Comparison of ENCODE assay signal across 8 cellular contexts in the genomic region with DNA sequence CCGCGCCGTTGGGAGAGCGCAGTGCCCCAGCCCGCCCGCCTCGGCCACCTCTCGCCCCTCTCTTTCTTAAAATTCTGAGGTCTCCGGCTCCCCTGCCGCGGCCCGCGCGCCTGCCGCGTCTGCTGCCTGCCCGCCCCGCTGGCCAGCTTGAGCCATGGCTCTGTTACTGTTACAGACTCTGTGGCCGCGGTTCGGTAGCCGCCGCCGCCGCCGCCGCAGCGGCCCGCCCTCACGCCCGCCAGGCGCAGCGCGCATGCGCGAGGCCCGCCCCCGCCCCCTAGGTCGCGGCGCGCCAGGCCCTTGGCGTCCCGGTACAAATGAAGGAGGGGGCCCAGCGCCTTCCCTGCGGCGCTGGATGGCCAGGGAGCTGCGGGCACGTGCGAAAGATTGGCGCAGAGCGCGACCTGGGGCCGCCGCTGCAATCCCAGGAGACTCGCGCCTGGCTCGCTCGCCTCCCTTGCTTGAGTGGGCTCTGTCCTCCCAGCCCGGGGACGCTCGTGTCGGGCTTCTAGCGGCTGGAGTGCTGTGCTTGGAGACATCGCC. TPM values are rescaled to one million over a fixed set of nuclear protein-coding genes. Genes with fewer than 3 reads are reported as not detected.
DNase-seq lines count a peak whose midpoint lies in the region; ATAC-seq and TF ChIP-seq lines count a peak whose summit lies in the region.

A gene (minus strand): TSS at position 171 of the 543 bp plus-strand sequence. CDS start 452 bp downstream, outside the sequence.

- peak within 1 kb of the TSS; percentile 84; the same call in 1 of the 2 replicates for H2AFZ ChIP-seq in OCI-LY1 (ENCODE audit: low read length)

- H3K27ac Mint-ChIP-seq in CD8-positive, alpha-beta memory T cell: peak within 1 kb of the TSS in 1 of 8 donors; percentile 43

- peak within 1 kb of the TSS; percentile 52 to 91 (median 81) for H3K4me3 Mint-ChIP-seq in CD8-positive, alpha-beta memory T cell

- peak; percentile 90 for ATAC-seq in GM19372 (IDR thresholded peaks at IDR 0.05; ENCODE audit: low read depth, unreplicated experiment)
- peak; percentile 86 for ATAC-seq in HG03439 (IDR thresholded peaks at IDR 0.05; ENCODE audit: unreplicated experiment)
- peak; percentile 48 to 85 (median 74) for ATAC-seq in heart right ventricle

- H3K27me3 Mint-ChIP-seq in CD8-positive, alpha-beta memory T cell: peaks cover 75 to 84% of the 10 kb centered on the region in 2 donors

- no peaks in the 10 kb centered on the region for H4K20me1 ChIP-seq in OCI-LY1 (ENCODE audit: insufficient read depth, low read length)

- H3K36me3 ChIP-seq in CD8-positive, alpha-beta memory T cell (ENCODE audit: insufficient read depth, low read length): no peaks in the 10 kb centered on the region
- H3K36me3 ChIP-seq in OCI-LY1 (ENCODE audit: insufficient read depth, low read length) (no peaks in the 10 kb centered on the region), heart right ventricle (no peaks in the 10 kb centered on the region)

- TF ChIP-seq CTCF in OCI-LY1 (IDR thresholded peaks at IDR 0.05; ENCODE audit: low read length) (no peak), heart right ventricle (IDR thresholded peaks at IDR 0.05) (no peak)

- peaks cover 0 to 2% (median 2%) of the 10 kb centered on the region in 5 donors for H3K9me3 Mint-ChIP-seq in CD8-positive, alpha-beta memory T cell

- H3K4me1 Mint-ChIP-seq in CD8-positive, alpha-beta memory T cell: peaks cover 10 to 49% (median 27%) of the 10 kb centered on the region in 3 donors

- H3K27me3 ChIP-seq in CD8-positive, alpha-beta memory T cell (ENCODE audit: insufficient read depth, low read length, poor library complexity, severe bottlenecking): peaks cover 60% of the 10 kb centered on the region
- H3K27me3 ChIP-seq in OCI-LY1 (ENCODE audit: insufficient read depth, low read length) (peaks cover 9% of the 10 kb centered on the region; the same call in 1 of the 2 replicates), heart right ventricle (peaks cover 37 to 100% (median 88%) of the 10 kb centered on the region in 7 donors)

- H3K9me2 ChIP-seq in OCI-LY1 (ENCODE audit: low read depth, low read length): no peaks in the 10 kb centered on the region

- no peaks in the 10 kb centered on the region for H3K36me3 Mint-ChIP-seq in CD8-positive, alpha-beta memory T cell

- peaks cover 8% of the 10 kb centered on the region for H3K4me1 ChIP-seq in CD8-positive, alpha-beta memory T cell (ENCODE audit: insufficient read depth, low read length)
- H3K4me1 ChIP-seq in OCI-LY1 (ENCODE audit: insufficient read depth, low read length, severe bottlenecking) (peaks cover 6% of the 10 kb centered on the region), heart right ventricle (peaks cover 5 to 53% (median 38%) of the 10 kb centered on the region in 9 donors)

- H3K4me2 ChIP-seq in OCI-LY1 (ENCODE audit: low read length): peak within 1 kb of the TSS; percentile 84

- POLR2A ChIA-PET in CD8-positive, alpha-beta memory T cell (lab: Charles Lee): no interaction called here

- WGBS in heart right ventricle, 2 donors: 0% methylated on average over 65 of the region's 65 CpGs

- no peaks in the 10 kb centered on the region for H3K9me3 ChIP-seq in CD8-positive, alpha-beta memory T cell (ENCODE audit: low read length)
- H3K9me3 ChIP-seq in OCI-LY1 (ENCODE audit: low read length) (no peaks in the 10 kb centered on the region), heart right ventricle (no peaks in the 10 kb centered on the region)

- peak within 1 kb of the TSS; percentile 64 for H3K9ac ChIP-seq in OCI-LY1 (ENCODE audit: low read length)

- H3K4me3 ChIP-seq in CD8-positive, alpha-beta memory T cell (ENCODE audit: low read length): peak within 1 kb of the TSS; percentile 12
- H3K4me3 ChIP-seq in OCI-LY1 (ENCODE audit: low read depth, low read length, poor library complexity, severe bottlenecking): peak within 1 kb of the TSS; percentile 70
- peak within 1 kb of the TSS; percentile 21 to 61 (median 52) for H3K4me3 ChIP-seq in heart right ventricle

- CTCF ChIA-PET in CD8-positive, alpha-beta memory T cell (lab: Charles Lee): interaction anchor here (0.7 kb wide), 1 partner anchor 239 kb away, joined by 4 read pairs; no protein-coding TSS in a partner anchor

- DNase-seq in CD8-positive, alpha-beta memory T cell: peak in 1 of 5 donors; percentile 54
- DNase-seq in activated naive CD4-positive, alpha-beta T cell treated with Interleukin-2 at 50 U/mL for 16 hours: peak; percentile 55
- DNase-seq in heart right ventricle (peak; percentile 16 to 63), putamen (ENCODE audit: low spot score) (peak; percentile 34), GDM1 (lab: John Stamatoyannopoulos, UW) (no peak)

- H3K27ac ChIP-seq in CD8-positive, alpha-beta memory T cell (ENCODE audit: low read depth, low read length): no peak within 1 kb of the TSS
- no peak within 1 kb of the TSS for H3K27ac ChIP-seq in OCI-LY1 (ENCODE audit: low read depth, low read length, poor library complexity, severe bottlenecking)
- no peak within 1 kb of the TSS for H3K27ac ChIP-seq in heart right ventricle

- H3K79me2 ChIP-seq in OCI-LY1 (ENCODE audit: insufficient read depth, low read length): no peaks in the 10 kb centered on the region

- intact Hi-C loops in heart right ventricle (cut with DNase I): no loop called here

- H3F3A ChIP-seq in OCI-LY1 (ENCODE audit: insufficient read depth, low read length): no peaks in the 10 kb centered on the region

RNA-seq across cellular contexts. Expression of the gene that starts here (rescaled TPM):
- not detected for total RNA-seq in CD8-positive, alpha-beta memory T cell
- not detected for polyA plus RNA-seq in CD8-positive, alpha-beta memory T cell
- under 1 TPM in 1 of 10 donors, not detected in 9; 0.20 TPM for total RNA-seq in heart right ventricle
- polyA plus RNA-seq in heart right ventricle: not detected

Comparison
In these comparisons a context has a peak if more than half of its experiments do, and no peak if none do; other contexts are left out.
1. Peak in DNase-seq, ATAC-seq and H3K4me3 ChIP-seq in heart right ventricle; RNA of the gene not detected or under 1 TPM.
2. H3K4me3 ChIP-seq: peak in every context shown above with its lines; median percentile 70 in OCI-LY1; 52 in heart right ventricle; 12 in CD8-positive, alpha-beta memory T cell.